ENCODE assay signal across 8 cellular contexts in genomic region chr15:85346462-85347084, GRCh38. TPM values are rescaled to one million over a fixed set of nuclear protein-coding genes. Genes with fewer than 3 reads are reported as not detected.
DNase-seq lines count a peak whose midpoint lies in the region; ATAC-seq, FAIRE-seq and TF ChIP-seq lines count a peak whose summit lies in the region.
"Not testable (repeated sequence)": the region's sequence is repeated elsewhere in the genome, so short reads cannot be mapped to it uniquely, and the experiment has no call there.

No MANE protein-coding gene starts in this region.

- CTCF ChIA-PET in Calu3 (lab: Charles Lee), result not testable (repeated sequence)
- CTCF ChIA-PET in activated CD4-positive, alpha-beta T cell treated with anti-CD3 and anti-CD28 coated beads for 36 hours (lab: Charles Lee), result interaction anchor here (1.2 kb wide), 1 partner anchor 50 kb away, joined by 3 read pairs; no protein-coding TSS in a partner anchor

- not testable (repeated sequence) for H3K9me3 ChIP-seq in HUES48 (ENCODE audit: control insufficient read depth, insufficient read depth, low read length); lower lobe of right lung; upper lobe of right lung

- H3K36me3 Mint-ChIP-seq in Calu3 (ENCODE audit: insufficient read depth, unreplicated experiment), result peaks cover 24% of the 10 kb centered on the region
- not testable (repeated sequence) for H3K36me3 Mint-ChIP-seq in activated CD4-positive, alpha-beta T cell treated with anti-CD3 and anti-CD28 coated beads for 36 hours (ENCODE audit: low read depth)

- not testable (repeated sequence) for H3K27me3 ChIP-seq in HUES48 (ENCODE audit: control insufficient read depth, insufficient read depth, low read length); bronchial epithelial cell (ENCODE audit: control insufficient read depth, insufficient read depth, low read length); lower lobe of right lung (ENCODE audit: low read depth); upper lobe of right lung

- peaks cover 39% of the 10 kb centered on the region for H3K4me1 Mint-ChIP-seq in Calu3 (ENCODE audit: low read depth, unreplicated experiment)
- not testable (repeated sequence) for H3K4me1 Mint-ChIP-seq in activated CD4-positive, alpha-beta T cell treated with anti-CD3 and anti-CD28 coated beads for 36 hours

- H3K9me3 Mint-ChIP-seq in Calu3 (ENCODE audit: low read depth, unreplicated experiment); activated CD4-positive, alpha-beta T cell treated with anti-CD3 and anti-CD28 coated beads for 36 hours (ENCODE audit: low read depth): not testable (repeated sequence)

- peak overlapping the region; percentile 36 for H3K27ac Mint-ChIP-seq in Calu3 (ENCODE audit: unreplicated experiment)
- H3K27ac Mint-ChIP-seq in activated CD4-positive, alpha-beta T cell treated with anti-CD3 and anti-CD28 coated beads for 36 hours, result not testable (repeated sequence)

- H3K36me3 ChIP-seq in HUES48 (ENCODE audit: control insufficient read depth, insufficient read depth, low read length); bronchial epithelial cell (ENCODE audit: control insufficient read depth, insufficient read depth, low read length); lower lobe of right lung; upper lobe of right lung: not testable (repeated sequence)

- not testable (repeated sequence) for H3K27me3 Mint-ChIP-seq in Calu3 (ENCODE audit: unreplicated experiment); activated CD4-positive, alpha-beta T cell treated with anti-CD3 and anti-CD28 coated beads for 36 hours

- peak; percentile 84 for FAIRE-seq in bronchial epithelial cell (lab: Jason Lieb, UNC)

- H3K9ac ChIP-seq in HUES48 (ENCODE audit: low read depth, low read length), result not testable (repeated sequence)

- BruUV-seq in Calu3 (replicated peaks; lab: Mats Ljungman, UMichigan), result not testable (repeated sequence)

- ATAC-seq in activated CD4-positive, alpha-beta T cell treated with anti-CD3 and anti-CD28 coated beads for 36 hours, result peak; percentile 73
- peak; percentile 47 to 71 for ATAC-seq in left cardiac atrium
- peak; percentile 60 to 70 for ATAC-seq in lower lobe of right lung
- peak; percentile 57 for ATAC-seq in upper lobe of right lung

- intact Hi-C loops in Calu3 (cut with micrococcal nuclease; ENCODE audit: unreplicated experiment); activated CD4-positive, alpha-beta T cell treated with anti-CD3 and anti-CD28 coated beads for 36 hours (cut with DNase I, micrococcal nuclease); left cardiac atrium (cut with DNase I); lower lobe of right lung (cut with DNase I); upper lobe of right lung (cut with DNase I): not testable (repeated sequence)

- not testable (repeated sequence) for H3K4me3 ChIP-seq in HUES48 (ENCODE audit: low read depth, low read length); bronchial epithelial cell (ENCODE audit: low read depth, low read length); lower lobe of right lung; upper lobe of right lung

- not testable (repeated sequence) for H3K4me3 Mint-ChIP-seq in Calu3 (ENCODE audit: low read depth, unreplicated experiment); activated CD4-positive, alpha-beta T cell treated with anti-CD3 and anti-CD28 coated beads for 36 hours

- not testable (repeated sequence) for TF ChIP-seq CTCF in Calu3 (IDR thresholded peaks at IDR 0.05; ENCODE audit: unreplicated experiment); bronchial epithelial cell (IDR thresholded peaks at IDR 0.05; ENCODE audit: insufficient read depth, low read length, severe bottlenecking); lower lobe of right lung (IDR thresholded peaks at IDR 0.05); upper lobe of right lung (IDR thresholded peaks at IDR 0.05)

- POLR2A ChIA-PET in activated CD4-positive, alpha-beta T cell treated with anti-CD3 and anti-CD28 coated beads for 36 hours (lab: Charles Lee), result not testable (repeated sequence)

- not testable (repeated sequence) for H3K4me1 ChIP-seq in HUES48 (ENCODE audit: control insufficient read depth, insufficient read depth, low read length); lower lobe of right lung; upper lobe of right lung

- H3K27ac ChIP-seq in HUES48 (ENCODE audit: low read depth, low read length), result peak overlapping the region; percentile 14
- not testable (repeated sequence) for H3K27ac ChIP-seq in lower lobe of right lung, upper lobe of right lung

- DNase-seq in Calu3; activated CD4-positive, alpha-beta T cell treated with anti-CD3 and anti-CD28 coated beads for 36 hours; left cardiac atrium; lower lobe of right lung; upper lobe of right lung: not testable (repeated sequence)
- peak; percentile 12 for DNase-seq in NCI-H510A treated with DMSO at 0.1 percent for 48 hours (lab: John Stamatoyannopoulos, UW)
- peak; percentile 63 for DNase-seq in bronchial epithelial cell (ENCODE audit: low read depth)

RNA-seq across cellular contexts. Expression of gene AKAP13, which starts 33.8 kb away (rescaled TPM):
- total RNA-seq in Calu3 (2022) (145 and 169 TPM in 2 replicates), bronchial epithelial cell (41.1 and 53.4 TPM in 2 replicates), left cardiac atrium (100 to 1,000 TPM; 217 to 302 TPM), lower lobe of right lung (443 TPM), upper lobe of right lung (450 TPM)
- total RNA-seq in activated CD4-positive, alpha-beta T cell treated with anti-CD3 and anti-CD28 coated beads for 36 hours, result 100 to 1,000 TPM in 1 of 2 experiments, 10 to 100 TPM in 1; 85.1 to 104 TPM
